9 cellular contexts compared by ENCODE assay signal in the genomic region with DNA sequence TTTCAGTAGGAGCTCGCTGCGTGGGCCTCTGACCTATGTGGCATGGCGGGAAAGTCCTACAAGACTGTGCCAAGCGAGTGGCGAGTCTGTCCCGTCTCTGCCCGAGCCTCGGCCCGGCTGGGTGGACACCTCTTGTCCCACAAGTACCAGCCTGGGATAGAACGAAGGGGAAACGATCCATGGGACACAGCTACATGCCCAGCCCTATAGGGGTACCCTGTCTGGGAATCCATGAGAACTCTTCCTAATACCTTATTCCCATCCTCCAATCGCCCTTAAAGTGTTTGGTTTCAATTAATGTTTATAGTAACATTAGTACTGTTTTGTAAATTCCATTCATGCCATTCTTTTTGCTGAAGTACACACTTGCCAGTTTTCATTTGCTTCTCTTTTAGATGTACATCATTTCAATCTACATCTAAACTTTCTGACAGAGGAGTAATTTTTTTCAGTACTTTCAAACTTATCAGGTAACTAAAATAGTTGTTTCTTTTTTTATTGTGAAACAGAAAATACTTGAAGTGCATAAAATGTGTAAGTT. TPM values are rescaled to one million over a fixed set of nuclear protein-coding genes. Genes with fewer than 3 reads are reported as not detected.
A peak's percentile ranks its signal among the peaks of the same experiment; 100 is the strongest.
DNase-seq lines count a peak whose midpoint lies in the region; ATAC-seq, FAIRE-seq and TF ChIP-seq lines count a peak whose summit lies in the region.
"Had no signal": no experiment of that assay in that cellular context is flagged by ENCODE, and none has a peak within 500 bp of the region (broad histone marks: within the 10 kb centered on the region; RNA-seq: fewer than 3 reads in every experiment).

No MANE protein-coding gene starts in this region.

- no peak for FAIRE-seq in RCC 7860 (lab: Jason Lieb, UNC)
- FAIRE-seq: frontal cortex had no signal

- no peak overlapping the region for H3K4me3 Mint-ChIP-seq in activated CD4-positive, alpha-beta T cell treated with anti-CD3 and anti-CD28 coated beads, Interleukin-2, amount 10 ng/mL, durations not matched to agents 24 days and 14 days
- no peak overlapping the region for H3K4me3 Mint-ChIP-seq in activated naive CD8-positive, alpha-beta T cell treated with anti-CD3 and anti-CD28 coated beads, Interleukin-2, amount 10 ng/mL, durations not matched to agents 7 days and 5 days

- intact Hi-C loops in activated CD4-positive, alpha-beta T cell treated with anti-CD3 and anti-CD28 coated beads, Interleukin-2, amount 10 ng/mL, durations not matched to agents 24 days and 14 days (cut with micrococcal nuclease): loop anchor here (1.0 to 5.0 kb wide), 9 partner anchors 11 to 462 kb away; partner anchors contain the start of genes ZFP14, ZNF260, ZNF345 and ZNF383
- intact Hi-C loops in testis (cut with DNase I; ENCODE audit: low total_unique reads): no loop called here

- TF ChIP-seq POLR2A in testis (IDR thresholded peaks at IDR 0.05): no peak

- H3K27me3 Mint-ChIP-seq in activated CD4-positive, alpha-beta T cell treated with anti-CD3 and anti-CD28 coated beads, Interleukin-2, amount 10 ng/mL, durations not matched to agents 24 days and 14 days: no peaks in the 10 kb centered on the region
- H3K27me3 Mint-ChIP-seq in activated naive CD8-positive, alpha-beta T cell treated with anti-CD3 and anti-CD28 coated beads, Interleukin-2, amount 10 ng/mL, durations not matched to agents 7 days and 5 days: no peaks in the 10 kb centered on the region

- WGBS in testis, 2 donors: 2 to 6% methylated on average over 12 of the region's 12 CpGs

- peaks cover 16% of the 10 kb centered on the region for H3K9me3 Mint-ChIP-seq in activated CD4-positive, alpha-beta T cell treated with anti-CD3 and anti-CD28 coated beads, Interleukin-2, amount 10 ng/mL, durations not matched to agents 24 days and 14 days
- peaks cover 24% of the 10 kb centered on the region for H3K9me3 Mint-ChIP-seq in activated naive CD8-positive, alpha-beta T cell treated with anti-CD3 and anti-CD28 coated beads, Interleukin-2, amount 10 ng/mL, durations not matched to agents 7 days and 5 days

- H3K4me3 ChIP-seq in testis: peak overlapping the region; percentile 74 to 75

- in situ Hi-C loops in G401 (cut with HindIII; ENCODE audit: low sequenced_read_pairs): no loop called here

- POLR2A ChIA-PET in activated naive CD8-positive, alpha-beta T cell treated with anti-CD3 and anti-CD28 coated beads, Interleukin-2, amount 10 ng/mL, durations not matched to agents 7 days and 5 days (lab: Charles Lee): interaction anchor here (0.8 to 3.7 kb wide), 6 partner anchors 11 to 379 kb away, joined by 3 to 75 read pairs (median 6); partner anchors contain the start of genes ZNF345, ZNF383, ZNF420 and ZNF529

- H3K9me3 ChIP-seq in testis: no peaks in the 10 kb centered on the region

- peaks cover 6% of the 10 kb centered on the region for H3K4me1 ChIP-seq in testis

- peaks cover 55% of the 10 kb centered on the region for H3K36me3 Mint-ChIP-seq in activated CD4-positive, alpha-beta T cell treated with anti-CD3 and anti-CD28 coated beads, Interleukin-2, amount 10 ng/mL, durations not matched to agents 24 days and 14 days (ENCODE audit: low read depth)
- H3K36me3 Mint-ChIP-seq in activated naive CD8-positive, alpha-beta T cell treated with anti-CD3 and anti-CD28 coated beads, Interleukin-2, amount 10 ng/mL, durations not matched to agents 7 days and 5 days: peaks cover 61% of the 10 kb centered on the region

- peak overlapping the region; percentile 69 to 86 for H3K27ac ChIP-seq in testis

- peak overlapping the region; percentile 49 for H3K27ac Mint-ChIP-seq in activated CD4-positive, alpha-beta T cell treated with anti-CD3 and anti-CD28 coated beads, Interleukin-2, amount 10 ng/mL, durations not matched to agents 24 days and 14 days
- H3K27ac Mint-ChIP-seq in activated naive CD8-positive, alpha-beta T cell treated with anti-CD3 and anti-CD28 coated beads, Interleukin-2, amount 10 ng/mL, durations not matched to agents 7 days and 5 days: peak overlapping the region; percentile 57

- DNase-seq in activated CD4-positive, alpha-beta T cell treated with anti-CD3 and anti-CD28 coated beads, Interleukin-2, amount 10 ng/mL, durations not matched to agents 24 days and 14 days: no peak
- no peak for DNase-seq in activated CD4-positive, alpha-beta T cell treated with anti-CD3 and anti-CD28 coated beads for 1 hour
- DNase-seq in activated naive CD8-positive, alpha-beta T cell treated with anti-CD3 and anti-CD28 coated beads, Interleukin-2, amount 10 ng/mL, durations not matched to agents 7 days and 5 days: no peak
- DNase-seq in iris pigment epithelial cell (ENCODE audit: low read depth): peak; percentile 35
- DNase-seq in testis: no peak
- DNase-seq in SK-N-DZ (ENCODE audit: low spot score): no peak
- no peak for DNase-seq in G401 (ENCODE audit: low spot score)
- DNase-seq in RCC 7860 (ENCODE audit: low spot score): no peak

- TF ChIP-seq CTCF in testis (IDR thresholded peaks at IDR 0.05): no peak

- no peaks in the 10 kb centered on the region for H3K27me3 ChIP-seq in testis

- H3K36me3 ChIP-seq in testis (ENCODE audit: low read depth, missing control alignments): no peaks in the 10 kb centered on the region

- no peak for ATAC-seq in activated naive CD8-positive, alpha-beta T cell treated with anti-CD3 and anti-CD28 coated beads, Interleukin-2, amount 10 ng/mL, durations not matched to agents 7 days and 5 days (ENCODE audit: low read depth)

- peaks cover 4% of the 10 kb centered on the region for H3K4me1 Mint-ChIP-seq in activated CD4-positive, alpha-beta T cell treated with anti-CD3 and anti-CD28 coated beads, Interleukin-2, amount 10 ng/mL, durations not matched to agents 24 days and 14 days
- H3K4me1 Mint-ChIP-seq in activated naive CD8-positive, alpha-beta T cell treated with anti-CD3 and anti-CD28 coated beads, Interleukin-2, amount 10 ng/mL, durations not matched to agents 7 days and 5 days: peaks cover 2% of the 10 kb centered on the region

RNA-seq across cellular contexts. Expression of gene ZNF790, which starts 0.7 kb away (rescaled TPM):
- 5.1 and 6.7 TPM in 2 replicates for total RNA-seq in activated CD4-positive, alpha-beta T cell treated with anti-CD3 and anti-CD28 coated beads, Interleukin-2, amount 10 ng/mL, durations not matched to agents 24 days and 14 days
- 10 to 100 TPM; 13.9 to 16.2 TPM for total RNA-seq in activated naive CD8-positive, alpha-beta T cell treated with anti-CD3 and anti-CD28 coated beads, Interleukin-2, amount 10 ng/mL, durations not matched to agents 7 days and 5 days
- 1 to 10 TPM; 7.4 to 9.3 TPM for total RNA-seq in testis
- 16.9 TPM for polyA plus RNA-seq in testis (ENCODE audit: insufficient read depth, low read depth, low replicate concordance)
- polyA plus RNA-seq in SK-N-DZ (2014; cell fraction: cytosol; rRNA removed): 2.3 and 6.4 TPM in 2 replicates
- 2.7 and 3.3 TPM in 2 replicates for polyA plus RNA-seq in SK-N-DZ (2014; cell fraction: nucleus; rRNA removed)
- 1.1 and 2.1 TPM in 2 replicates for total RNA-seq in G401 (2014; rRNA removed; shearing (Covaris generic))

RNA-seq across cellular contexts. Expression of gene ZNF345, which starts 11.8 kb away (rescaled TPM):
- 2.8 and 4.2 TPM in 2 replicates for total RNA-seq in activated CD4-positive, alpha-beta T cell treated with anti-CD3 and anti-CD28 coated beads, Interleukin-2, amount 10 ng/mL, durations not matched to agents 24 days and 14 days
- total RNA-seq in activated naive CD8-positive, alpha-beta T cell treated with anti-CD3 and anti-CD28 coated beads, Interleukin-2, amount 10 ng/mL, durations not matched to agents 7 days and 5 days: 10 to 100 TPM; 10.0 to 11.0 TPM
- 10 to 100 TPM in 1 of 2 donors, 1 to 10 TPM in 1; 9.5 to 14.4 TPM for total RNA-seq in testis
- polyA plus RNA-seq in testis (ENCODE audit: insufficient read depth, low read depth, low replicate concordance): 14.3 TPM
- 12.3 and 17.4 TPM in 2 replicates for polyA plus RNA-seq in SK-N-DZ (2014; cell fraction: cytosol; rRNA removed)
- 8.8 and 10.9 TPM in 2 replicates for polyA plus RNA-seq in SK-N-DZ (2014; cell fraction: nucleus; rRNA removed)
- 1.8 and 2.1 TPM in 2 replicates for total RNA-seq in G401 (2014; rRNA removed; shearing (Covaris generic))
